Comparison of ENCODE assay signal across 18 cellular contexts in the genomic region with DNA sequence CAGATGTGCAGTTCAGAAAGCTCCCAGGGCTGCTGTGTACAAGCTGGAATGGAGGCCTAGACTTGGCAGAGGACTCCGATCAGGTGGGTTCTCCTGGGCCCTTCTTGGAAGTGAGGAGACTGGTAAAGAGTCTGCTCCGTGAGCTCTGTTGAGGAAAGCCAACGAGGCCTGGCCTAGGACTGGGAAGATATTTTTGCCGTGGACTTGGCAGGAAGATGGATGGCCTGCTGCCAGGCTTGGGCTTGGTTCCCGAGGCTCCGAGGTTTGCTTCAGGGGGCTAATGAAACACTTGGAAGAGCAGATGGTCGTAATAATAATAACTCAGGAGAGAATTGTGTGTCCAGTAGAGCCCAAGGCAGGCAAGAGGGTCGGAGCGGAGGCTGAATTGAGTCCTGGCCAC. TPM values are rescaled to one million over a fixed set of nuclear protein-coding genes. Genes with fewer than 3 reads are reported as not detected.
DNase-seq lines count a peak whose midpoint lies in the region; ATAC-seq and TF ChIP-seq lines count a peak whose summit lies in the region.
"Had no signal": no experiment of that assay in that cellular context is flagged by ENCODE, and none has a peak within 500 bp of the region (broad histone marks: within the 10 kb centered on the region; RNA-seq: fewer than 3 reads in every experiment).

No MANE protein-coding gene starts in this region.

- peaks cover 25% of the 10 kb centered on the region for H3K27me3 Mint-ChIP-seq in neural progenitor cell (ENCODE audit: insufficient read depth, low read depth)

- H3K79me2 ChIP-seq in mesendoderm (ENCODE audit: control insufficient read depth, insufficient read depth, low read length) (no peaks in the 10 kb centered on the region), neural progenitor cell (ENCODE audit: low read depth) (no peaks in the 10 kb centered on the region)

- H3K27ac Mint-ChIP-seq in neural progenitor cell: no peak overlapping the region
- H3K27ac Mint-ChIP-seq: HFFc6 had no signal

- no peak overlapping the region for H3K23ac ChIP-seq in mesendoderm (ENCODE audit: low read length)

- intact Hi-C loops in heart right ventricle (cut with DNase I) (no loop called here), sciatic nerve (cut with DNase I) (no loop called here), lower lobe of right lung (cut with DNase I) (no loop called here)

- peak; percentile 36 for DNase-seq in H7
- DNase-seq in heart right ventricle: peak; percentile 64 to 69
- peak; percentile 72 for DNase-seq in sciatic nerve (ENCODE audit: low spot score)
- no peak for DNase-seq in mesendoderm
- no peak for DNase-seq in lower lobe of right lung
- no peak for DNase-seq in neural progenitor cell (ENCODE audit: low spot score)
- no peak for DNase-seq in DMS114 treated with DMSO at 0.1 percent for 48 hours (lab: John Stamatoyannopoulos, UW; ENCODE audit: unreplicated experiment)
- DNase-seq: activated naive CD4-positive, alpha-beta T cell treated with Interleukin-2 at 50 U/mL for 16 hours; DND-41; erythroblast; HFFc6; mammary epithelial cell; stimulated activated CD4-positive, alpha-beta T cell treated with anti-CD3 and anti-CD28 coated beads, Interleukin-12 subunit alpha, Interleukin-12 subunit beta, amount 100 ng/mL, for 4 hours had no signal

- ATAC-seq in heart right ventricle: peak; percentile 53 to 86 (median 72)
- ATAC-seq in sciatic nerve: peak; percentile 73
- ATAC-seq in lower lobe of right lung: no peak

- peaks cover 30% of the 10 kb centered on the region for H3F3A ChIP-seq in neural progenitor cell (ENCODE audit: low read depth)

- H3K27ac ChIP-seq in angular gyrus (ENCODE audit: low read depth, low read length) (peak overlapping the region; percentile 8), heart right ventricle (peak overlapping the region in 6 of 10 donors; percentile 19 to 55 (median 31)), mesendoderm (ENCODE audit: low read depth, low read length) (no peak overlapping the region), lower lobe of right lung (no peak overlapping the region), neural progenitor cell (no peak overlapping the region)
- H3K27ac ChIP-seq: SK-N-MC, VCaP had no signal

- H3K4me2 ChIP-seq in mesendoderm (ENCODE audit: low read length): no peak overlapping the region
- no peak overlapping the region for H3K4me2 ChIP-seq in neural progenitor cell

- peaks cover 3% of the 10 kb centered on the region for H3K36me3 Mint-ChIP-seq in neural progenitor cell

- no peak for TF ChIP-seq CTCF in heart right ventricle (IDR thresholded peaks at IDR 0.05)
- TF ChIP-seq CTCF in lower lobe of right lung (IDR thresholded peaks at IDR 0.05): no peak
- no peak for TF ChIP-seq CTCF in neural progenitor cell (IDR thresholded peaks at IDR 0.05)

- H2AFZ ChIP-seq in neural progenitor cell (replicated peaks): no peak overlapping the region

- H3K9me3 ChIP-seq in heart right ventricle: no peaks in the 10 kb centered on the region
- no peaks in the 10 kb centered on the region for H3K9me3 ChIP-seq in lower lobe of right lung
- no peaks in the 10 kb centered on the region for H3K9me3 ChIP-seq in neural progenitor cell (ENCODE audit: low read depth)

- no peak overlapping the region for H3K56ac ChIP-seq in mesendoderm (ENCODE audit: low read length)

- no peak overlapping the region for H2BK120ac ChIP-seq in mesendoderm (ENCODE audit: low read depth, low read length)

- no peak overlapping the region for H4K5ac ChIP-seq in mesendoderm (ENCODE audit: low read length)

- no peaks in the 10 kb centered on the region for H3K79me1 ChIP-seq in mesendoderm (ENCODE audit: low read length)

- H3K36me3 ChIP-seq in H7 (replicated peaks; ENCODE audit: control insufficient read depth, insufficient read depth, low read length) (peaks cover 6% of the 10 kb centered on the region), heart right ventricle (peaks cover 2 to 38% (median 26%) of the 10 kb centered on the region in 9 donors), mesendoderm (ENCODE audit: control insufficient read depth, insufficient read depth, low read length) (peaks cover 6% of the 10 kb centered on the region), lower lobe of right lung (peaks cover 32% of the 10 kb centered on the region), neural progenitor cell (no peaks in the 10 kb centered on the region)

- no peak overlapping the region for H3K18ac ChIP-seq in mesendoderm (ENCODE audit: low read length)

- H3K27me3 ChIP-seq in H7 (ENCODE audit: control insufficient read depth, insufficient read depth, low read length): peaks cover 26% of the 10 kb centered on the region
- H3K27me3 ChIP-seq in heart right ventricle: peaks cover 0 to 26% (median 16%) of the 10 kb centered on the region in 7 donors
- peaks cover 13% of the 10 kb centered on the region for H3K27me3 ChIP-seq in mesendoderm (ENCODE audit: insufficient read depth, low read length, poor library complexity)
- peaks cover 24% of the 10 kb centered on the region for H3K27me3 ChIP-seq in lower lobe of right lung (ENCODE audit: low read depth)
- H3K27me3 ChIP-seq in neural progenitor cell: peaks cover 40% of the 10 kb centered on the region

- H4K8ac ChIP-seq in mesendoderm (ENCODE audit: low read depth, low read length): no peak overlapping the region

- WGBS in heart right ventricle, 2 donors: 21 to 30% methylated on average over 9 of the region's 9 CpGs
- no CpG with 5 or more reads among the region's 9 CpGs for WGBS in mesendoderm (ENCODE audit: extremely low coverage, insufficient coverage, low lambda C conversion rate)

- H2BK15ac ChIP-seq in mesendoderm (replicated peaks; ENCODE audit: low read depth): no peak overlapping the region

- H3K4me1 ChIP-seq in heart right ventricle: peaks cover 0 to 20% (median 8%) of the 10 kb centered on the region in 9 donors
- H3K4me1 ChIP-seq in mesendoderm (ENCODE audit: control insufficient read depth, low read depth, low read length): no peaks in the 10 kb centered on the region
- H3K4me1 ChIP-seq in lower lobe of right lung: no peaks in the 10 kb centered on the region
- peaks cover 8% of the 10 kb centered on the region for H3K4me1 ChIP-seq in neural progenitor cell

- no peak overlapping the region for H2BK5ac ChIP-seq in mesendoderm (ENCODE audit: low read length)

- H3K9ac ChIP-seq in mesendoderm (ENCODE audit: low read length) (no peak overlapping the region), neural progenitor cell (no peak overlapping the region)

- no peaks in the 10 kb centered on the region for H3K9me3 Mint-ChIP-seq in neural progenitor cell
- H3K9me3 Mint-ChIP-seq: HFFc6 had no signal

- no peak overlapping the region for H3K4me3 Mint-ChIP-seq in neural progenitor cell
- H3K4me3 Mint-ChIP-seq: HFFc6 had no signal

- no peak overlapping the region for H3K4ac ChIP-seq in mesendoderm (ENCODE audit: low read depth, low read length)

- H3K4me1 Mint-ChIP-seq in neural progenitor cell: peaks cover 5% of the 10 kb centered on the region

- H2AK5ac ChIP-seq in mesendoderm (ENCODE audit: low read length): no peak overlapping the region

- H3K4me3 ChIP-seq in H7 (ENCODE audit: insufficient read depth, low read depth, low read length) (no peak overlapping the region), heart right ventricle (no peak overlapping the region), mesendoderm (ENCODE audit: low read length) (no peak overlapping the region), lower lobe of right lung (no peak overlapping the region), neural progenitor cell (no peak overlapping the region)
- H3K4me3 ChIP-seq: SK-N-MC had no signal

- no peaks in the 10 kb centered on the region for H4K20me1 ChIP-seq in neural progenitor cell (ENCODE audit: low read depth)

RNA-seq across cellular contexts. Expression of gene GALR3, which starts 3.9 kb away (rescaled TPM):
- not detected in 2 replicates for total RNA-seq in H7 (2014; rRNA removed; shearing (Covaris generic))
- not detected for total RNA-seq in heart right ventricle
- polyA plus RNA-seq in heart right ventricle: under 1 TPM in 1 of 2 donors, not detected in 1; 0.03 TPM
- not detected for total RNA-seq in sciatic nerve
- not detected for polyA plus RNA-seq in mesendoderm (2013, experiment 1 of 2)
- 0.03 TPM for polyA plus RNA-seq in mesendoderm (2013, experiment 2 of 2)
- total RNA-seq in lower lobe of right lung: not detected
- 0.37 TPM in 1 of 2 replicates, not detected in the other for total RNA-seq in neural progenitor cell (ENCODE audit: low replicate concordance)
- total RNA-seq: HFFc6, mammary epithelial cell, omental fat pad had no signal
- polyA plus RNA-seq: mammary epithelial cell, thymus had no signal

RNA-seq across cellular contexts. Expression of gene ANKRD54, which starts 17.1 kb away (rescaled TPM):
- 16.9 and 25.2 TPM in 2 replicates for total RNA-seq in H7 (2014; rRNA removed; shearing (Covaris generic))
- 10 to 100 TPM; 11.2 to 21.5 (median 14.4) TPM for total RNA-seq in heart right ventricle
- polyA plus RNA-seq in heart right ventricle: 10 to 100 TPM; 17.4 to 19.4 TPM
- 17.3 TPM for total RNA-seq in sciatic nerve
- polyA plus RNA-seq in mesendoderm (2013, experiment 1 of 2): 8.0 TPM
- 9.1 TPM for polyA plus RNA-seq in mesendoderm (2013, experiment 2 of 2)
- total RNA-seq in lower lobe of right lung: 18.3 TPM
- total RNA-seq in neural progenitor cell (ENCODE audit: low replicate concordance): 18.4 and 21.2 TPM in 2 replicates

RNA-seq across cellular contexts. Expression of gene GCAT, which starts 19.3 kb away (rescaled TPM):
- 35.1 and 45.0 TPM in 2 replicates for total RNA-seq in H7 (2014; rRNA removed; shearing (Covaris generic))
- 10 to 100 TPM; 26.7 to 47.8 (median 41.5) TPM for total RNA-seq in heart right ventricle
- polyA plus RNA-seq in heart right ventricle: 10 to 100 TPM; 29.4 to 63.0 TPM
- 7.6 TPM for total RNA-seq in sciatic nerve
- 6.8 TPM for polyA plus RNA-seq in mesendoderm (2013, experiment 1 of 2)
- 6.9 TPM for polyA plus RNA-seq in mesendoderm (2013, experiment 2 of 2)
- 7.1 TPM for total RNA-seq in lower lobe of right lung
- 21.2 and 25.1 TPM in 2 replicates for total RNA-seq in neural progenitor cell (ENCODE audit: low replicate concordance)

RNA-seq across cellular contexts. Expression of gene EIF3L, which starts 22.2 kb away (rescaled TPM):
- 652 and 748 TPM in 2 replicates for total RNA-seq in H7 (2014; rRNA removed; shearing (Covaris generic))
- total RNA-seq in heart right ventricle: 100 to 1,000 TPM; 304 to 489 (median 445) TPM
- 100 to 1,000 TPM; 135 to 250 TPM for polyA plus RNA-seq in heart right ventricle
- total RNA-seq in sciatic nerve: 315 TPM
- 600 TPM for polyA plus RNA-seq in mesendoderm (2013, experiment 1 of 2)
- polyA plus RNA-seq in mesendoderm (2013, experiment 2 of 2): 594 TPM
- 385 TPM for total RNA-seq in lower lobe of right lung
- 904 and 971 TPM in 2 replicates for total RNA-seq in neural progenitor cell (ENCODE audit: low replicate concordance)

Comparison
In these comparisons a context has a peak if more than half of its experiments do, and no peak if none do; other contexts are left out.
1. DNase-seq: peak in H7 (single experiment), heart right ventricle (2 of 2) and sciatic nerve (single experiment); none in mesendoderm (single experiment), lower lobe of right lung (single experiment), neural progenitor cell (single experiment) and DMS114 treated with DMSO at 0.1 percent for 48 hours (single experiment).
2. H3K27ac ChIP-seq: peak in angular gyrus (single experiment) and heart right ventricle (6 of 10); none in mesendoderm (single experiment), lower lobe of right lung (single experiment) and neural progenitor cell (single experiment).
3. ATAC-seq: peak in heart right ventricle (8 of 8) and sciatic nerve (single experiment); none in lower lobe of right lung (0 of 2).